Comparison of ENCODE assay signal across 25 cellular contexts in the genomic region with DNA sequence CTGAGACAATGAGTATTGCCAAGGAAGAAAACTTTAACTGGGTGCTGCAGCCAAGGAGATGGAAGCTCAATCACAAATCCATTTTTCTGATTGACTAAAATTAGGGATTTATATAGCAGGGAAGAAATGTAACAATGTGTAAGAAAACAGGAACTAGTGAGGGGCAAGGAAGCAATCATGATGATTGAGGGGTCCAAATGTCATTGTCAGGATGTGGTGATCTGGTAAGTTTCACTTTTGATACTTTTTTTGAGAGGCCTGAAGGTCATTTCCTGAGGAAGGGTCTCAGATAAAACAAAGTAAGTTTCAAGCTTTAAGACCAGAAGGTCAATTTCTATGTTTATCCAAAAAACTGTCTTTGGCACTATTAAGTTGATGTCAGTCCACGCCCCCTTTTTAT. TPM values are rescaled to one million over a fixed set of nuclear protein-coding genes. Genes with fewer than 3 reads are reported as not detected.
DNase-seq lines count a peak whose midpoint lies in the region; ATAC-seq and TF ChIP-seq lines count a peak whose summit lies in the region.
"Had no signal": no experiment of that assay in that cellular context is flagged by ENCODE, and none has a peak within 500 bp of the region (broad histone marks: within the 10 kb centered on the region; RNA-seq: fewer than 3 reads in every experiment).

No MANE protein-coding gene starts in this region.

- no peak overlapping the region for H3K27ac ChIP-seq in breast epithelium
- H3K27ac ChIP-seq: SJCRH30 had no signal

- H3K27me3 Mint-ChIP-seq in activated CD8-positive, alpha-beta memory T cell treated with anti-CD3 and anti-CD28 coated beads, Interleukin-2, amount 10 ng/mL, durations not matched to agents 7 days and 5 days, result peaks cover 2% of the 10 kb centered on the region
- no peaks in the 10 kb centered on the region for H3K27me3 Mint-ChIP-seq in activated naive CD8-positive, alpha-beta T cell treated with anti-CD3 and anti-CD28 coated beads for 36 hours
- no peaks in the 10 kb centered on the region for H3K27me3 Mint-ChIP-seq in stimulated activated naive CD8-positive, alpha-beta T cell treated with anti-CD3 and anti-CD28 coated beads, Interleukin-15, amount 100 ng/mL, for 72 hours
- H3K27me3 Mint-ChIP-seq: CD4-positive, alpha-beta T cell had no signal

- H3K27me3 ChIP-seq in breast epithelium, result no peaks in the 10 kb centered on the region
- H3K27me3 ChIP-seq: SJCRH30 had no signal

- H3K9me3 ChIP-seq in breast epithelium, result no peaks in the 10 kb centered on the region
- H3K9me3 ChIP-seq: SJCRH30 had no signal

- peaks cover 13% of the 10 kb centered on the region for H3K4me1 Mint-ChIP-seq in activated CD8-positive, alpha-beta memory T cell treated with anti-CD3 and anti-CD28 coated beads, Interleukin-2, amount 10 ng/mL, durations not matched to agents 7 days and 5 days
- H3K4me1 Mint-ChIP-seq in activated naive CD8-positive, alpha-beta T cell treated with anti-CD3 and anti-CD28 coated beads for 36 hours, result peaks cover 12% of the 10 kb centered on the region
- peaks cover 18% of the 10 kb centered on the region for H3K4me1 Mint-ChIP-seq in stimulated activated naive CD8-positive, alpha-beta T cell treated with anti-CD3 and anti-CD28 coated beads, Interleukin-15, amount 100 ng/mL, for 72 hours

- no peaks in the 10 kb centered on the region for H3K9me3 Mint-ChIP-seq in activated CD8-positive, alpha-beta memory T cell treated with anti-CD3 and anti-CD28 coated beads, Interleukin-2, amount 10 ng/mL, durations not matched to agents 7 days and 5 days (ENCODE audit: low read depth)
- peaks cover 1% of the 10 kb centered on the region for H3K9me3 Mint-ChIP-seq in activated naive CD8-positive, alpha-beta T cell treated with anti-CD3 and anti-CD28 coated beads for 36 hours
- H3K9me3 Mint-ChIP-seq in stimulated activated naive CD8-positive, alpha-beta T cell treated with anti-CD3 and anti-CD28 coated beads, Interleukin-15, amount 100 ng/mL, for 72 hours, result no peaks in the 10 kb centered on the region
- H3K9me3 Mint-ChIP-seq: CD4-positive, alpha-beta T cell had no signal

- H3K4me3 ChIP-seq in breast epithelium, result no peak overlapping the region
- H3K4me3 ChIP-seq: SJCRH30 had no signal

- CTCF ChIA-PET in activated CD8-positive, alpha-beta memory T cell treated with anti-CD3 and anti-CD28 coated beads, Interleukin-2, amount 10 ng/mL, durations not matched to agents 7 days and 5 days (lab: Charles Lee), result no interaction called here

- H3K27ac Mint-ChIP-seq in activated CD8-positive, alpha-beta memory T cell treated with anti-CD3 and anti-CD28 coated beads, Interleukin-2, amount 10 ng/mL, durations not matched to agents 7 days and 5 days, result peak overlapping the region; percentile 50
- H3K27ac Mint-ChIP-seq in activated naive CD8-positive, alpha-beta T cell treated with anti-CD3 and anti-CD28 coated beads for 36 hours, result peak overlapping the region; percentile 78
- peak overlapping the region; percentile 64 to 88 for H3K27ac Mint-ChIP-seq in stimulated activated naive CD8-positive, alpha-beta T cell treated with anti-CD3 and anti-CD28 coated beads, Interleukin-15, amount 100 ng/mL, for 72 hours
- H3K27ac Mint-ChIP-seq: CD4-positive, alpha-beta T cell had no signal

- H3K36me3 Mint-ChIP-seq in activated CD8-positive, alpha-beta memory T cell treated with anti-CD3 and anti-CD28 coated beads, Interleukin-2, amount 10 ng/mL, durations not matched to agents 7 days and 5 days, result peaks cover 2% of the 10 kb centered on the region
- H3K36me3 Mint-ChIP-seq in activated naive CD8-positive, alpha-beta T cell treated with anti-CD3 and anti-CD28 coated beads for 36 hours, result no peaks in the 10 kb centered on the region

- DNase-seq in activated CD8-positive, alpha-beta memory T cell treated with anti-CD3 and anti-CD28 coated beads, Interleukin-2, amount 10 ng/mL, durations not matched to agents 7 days and 5 days, result no peak
- no peak for DNase-seq in activated CD8-positive, alpha-beta memory T cell treated with anti-CD3 and anti-CD28 coated beads, Interleukin-2, amount 50 U/mL, for 48 hours
- peak; percentile 11 for DNase-seq in MV-4-11 (lab: John Stamatoyannopoulos, UW)
- DNase-seq in activated naive CD8-positive, alpha-beta T cell treated with anti-CD3 and anti-CD28 coated beads for 36 hours, result no peak
- no peak for DNase-seq in stimulated activated naive CD8-positive, alpha-beta T cell treated with anti-CD3 and anti-CD28 coated beads, Interleukin-15, amount 100 ng/mL, for 72 hours
- DNase-seq in breast epithelium (ENCODE audit: low spot score in 2 of 2), result no peak
- no peak for DNase-seq in NCI-H226
- DNase-seq: 8988T; ACHN; CD4-positive, alpha-beta T cell; H7; KG1; MM.1S; NCI-H1092; NCI-H1417 treated with DMSO at 0.1 percent for 48 hours; NCI-H1694 treated with DMSO at 0.1 percent for 48 hours; NCI-H2081; NCI-H2227 treated with DMSO at 0.1 percent for 48 hours; NCI-H510A; NCI-H69; PC-3; SJCRH30 had no signal

- H3K4me1 ChIP-seq in breast epithelium, result no peaks in the 10 kb centered on the region
- H3K4me1 ChIP-seq: SJCRH30 had no signal

- intact Hi-C loops in breast epithelium (cut with DNase I; ENCODE audit: low total_unique reads), result loop anchor here (5.0 kb wide), 1 partner anchor 290 kb away; no protein-coding TSS in a partner anchor

- no peak for TF ChIP-seq POLR2A in breast epithelium (IDR thresholded peaks at IDR 0.05)

- no peak for ATAC-seq in activated CD8-positive, alpha-beta memory T cell treated with anti-CD3 and anti-CD28 coated beads, Interleukin-2, amount 10 ng/mL, durations not matched to agents 7 days and 5 days
- no peak for ATAC-seq in stimulated activated naive CD8-positive, alpha-beta T cell treated with anti-CD3 and anti-CD28 coated beads, Interleukin-15, amount 100 ng/mL, for 72 hours
- no peak for ATAC-seq in HG03521 (IDR thresholded peaks at IDR 0.05; ENCODE audit: unreplicated experiment)
- ATAC-seq: PC-3, SK-N-SH treated with all-trans-retinoic acid at 6 μM for 48 hours had no signal

- no peak overlapping the region for H3K4me3 Mint-ChIP-seq in activated CD8-positive, alpha-beta memory T cell treated with anti-CD3 and anti-CD28 coated beads, Interleukin-2, amount 10 ng/mL, durations not matched to agents 7 days and 5 days
- H3K4me3 Mint-ChIP-seq in activated naive CD8-positive, alpha-beta T cell treated with anti-CD3 and anti-CD28 coated beads for 36 hours, result peak overlapping the region; percentile 22
- H3K4me3 Mint-ChIP-seq in stimulated activated naive CD8-positive, alpha-beta T cell treated with anti-CD3 and anti-CD28 coated beads, Interleukin-15, amount 100 ng/mL, for 72 hours, result peak overlapping the region; percentile 33 to 62
- H3K4me3 Mint-ChIP-seq: CD4-positive, alpha-beta T cell had no signal

- no peak for TF ChIP-seq CTCF in breast epithelium (IDR thresholded peaks at IDR 0.05)

- H3K36me3 ChIP-seq in breast epithelium, result no peaks in the 10 kb centered on the region
- H3K36me3 ChIP-seq: SJCRH30 had no signal

RNA-seq across cellular contexts. Expression of a gene that starts 12.0 kb away (rescaled TPM):
- total RNA-seq in activated CD8-positive, alpha-beta memory T cell treated with anti-CD3 and anti-CD28 coated beads, Interleukin-2, amount 10 ng/mL, durations not matched to agents 7 days and 5 days, result 10 to 100 TPM; 47.4 to 47.8 TPM
- 10 to 100 TPM; 36.9 to 43.6 TPM for total RNA-seq in activated naive CD8-positive, alpha-beta T cell treated with anti-CD3 and anti-CD28 coated beads for 36 hours
- 10 to 100 TPM; 26.4 to 97.6 (median 63.3) TPM for total RNA-seq in breast epithelium

RNA-seq across cellular contexts. Expression of a gene that starts 59.2 kb away (rescaled TPM):
- total RNA-seq in activated CD8-positive, alpha-beta memory T cell treated with anti-CD3 and anti-CD28 coated beads, Interleukin-2, amount 10 ng/mL, durations not matched to agents 7 days and 5 days, result not detected
- not detected for total RNA-seq in activated naive CD8-positive, alpha-beta T cell treated with anti-CD3 and anti-CD28 coated beads for 36 hours
- total RNA-seq in breast epithelium, result 10 to 100 TPM in 1 of 3 donors, 1 to 10 TPM in 2; 1.4 to 19.8 (median 5.9) TPM
- total RNA-seq: CD4-positive, alpha-beta T cell; G401; PC-3 had no signal
